ENCODE assay signal across 9 cellular contexts in genomic region chr20:51533291-51534172, GRCh38.
DNase-seq lines count a peak whose midpoint lies in the region; ATAC-seq lines count a peak whose summit lies in the region.
"Had no signal": no experiment of that assay in that cellular context is flagged by ENCODE, and none has a peak within 500 bp of the region (broad histone marks: within the 10 kb centered on the region; RNA-seq: fewer than 3 reads in every experiment).

No MANE protein-coding gene starts in this region.

- DNase-seq in 8988T (peak; percentile 75), HS-5 (ENCODE audit: low read depth) (peak; percentile 90), astrocyte of the hippocampus (ENCODE audit: low read depth, low spot score) (peak; percentile 52), memory B cell (ENCODE audit: low spot score in 2 of 2) (no peak), NCI-H446 (lab: John Stamatoyannopoulos, UW) (no peak), iPS-NIHi7 (ENCODE audit: extremely low spot score) (no peak), NCI-H146 treated with DMSO at 0.1 percent for 48 hours (lab: John Stamatoyannopoulos, UW; ENCODE audit: unreplicated experiment) (no peak)
- DNase-seq: DMS79 had no signal

- H3K4me3 Mint-ChIP-seq in memory B cell = no peak overlapping the region

- no peaks in the 10 kb centered on the region for H3K27me3 Mint-ChIP-seq in memory B cell

- peak overlapping the region; percentile 61 for H3K27ac Mint-ChIP-seq in memory B cell

- peaks cover 15% of the 10 kb centered on the region for H3K36me3 Mint-ChIP-seq in memory B cell

- no peak for ATAC-seq in memory B cell (ENCODE audit: low read depth)
- no peak for ATAC-seq in GM21786 (IDR thresholded peaks at IDR 0.05; ENCODE audit: unreplicated experiment)

- H3K4me1 Mint-ChIP-seq in memory B cell = peaks cover 66% of the 10 kb centered on the region

- peaks cover 3% of the 10 kb centered on the region for H3K9me3 Mint-ChIP-seq in memory B cell

Comparison
In these comparisons a context has a peak if more than half of its experiments do, and no peak if none do; other contexts are left out.
1. DNase-seq: peak in 8988T (single experiment), HS-5 (single experiment) and astrocyte of the hippocampus (single experiment); none in memory B cell (0 of 2), NCI-H446 (0 of 2), iPS-NIHi7 (single experiment) and NCI-H146 treated with DMSO at 0.1 percent for 48 hours (single experiment).